Comparison of ENCODE assay signal across 8 cellular contexts in genomic region chr10:73886085-73886529, GRCh38. TPM values are rescaled to one million over a fixed set of nuclear protein-coding genes. Genes with fewer than 3 reads are reported as not detected.
A peak's percentile ranks its signal among the peaks of the same experiment; 100 is the strongest.
DNase-seq lines count a peak whose midpoint lies in the region; ATAC-seq and TF ChIP-seq lines count a peak whose summit lies in the region.

No MANE protein-coding gene starts in this region.

- intact Hi-C loops in activated CD8-positive, alpha-beta T cell treated with anti-CD3 and anti-CD28 coated beads for 36 hours (cut with micrococcal nuclease): loop anchor here (2.0 to 5.0 kb wide), 3 partner anchors 55 to 216 kb away; no protein-coding TSS in a partner anchor

- CTCF ChIA-PET in activated CD8-positive, alpha-beta T cell treated with anti-CD3 and anti-CD28 coated beads for 36 hours (lab: Charles Lee): interaction anchor here (0.6 to 19.1 kb wide), 58 partner anchors 9 to 327 kb away, joined by 3 to 466 read pairs (median 5); partner anchors contain the start of gene PLAU

- ATAC-seq in HG02852 (IDR thresholded peaks at IDR 0.05; ENCODE audit: unreplicated experiment): peak; percentile 64
- ATAC-seq in activated CD8-positive, alpha-beta T cell treated with anti-CD3 and anti-CD28 coated beads for 36 hours: peak; percentile 96
- ATAC-seq in effector memory CD8-positive, alpha-beta T cell (replicated peaks): peak; percentile 99

- peaks cover 2% of the 10 kb centered on the region for H3K4me1 Mint-ChIP-seq in activated CD8-positive, alpha-beta T cell treated with anti-CD3 and anti-CD28 coated beads for 36 hours (ENCODE audit: low read depth)
- peaks cover 7 to 9% of the 10 kb centered on the region in 2 donors for H3K4me1 Mint-ChIP-seq in effector memory CD8-positive, alpha-beta T cell (ENCODE audit: low read depth in 2 of 2)
- peaks cover 32% of the 10 kb centered on the region for H3K4me1 Mint-ChIP-seq in mesothelial cell of epicardium

- POLR2A ChIA-PET in activated CD8-positive, alpha-beta T cell treated with anti-CD3 and anti-CD28 coated beads for 36 hours (lab: Charles Lee): interaction anchor here (0.8 to 1.0 kb wide), 2 partner anchors 30 to 72 kb away, joined by 3 to 4 read pairs; no protein-coding TSS in a partner anchor

- no peak overlapping the region for H3K27ac Mint-ChIP-seq in activated CD8-positive, alpha-beta T cell treated with anti-CD3 and anti-CD28 coated beads for 36 hours
- H3K27ac Mint-ChIP-seq in effector memory CD8-positive, alpha-beta T cell: no peak overlapping the region
- H3K27ac Mint-ChIP-seq in mesothelial cell of epicardium: no peak overlapping the region

- no peaks in the 10 kb centered on the region for H3K9me3 Mint-ChIP-seq in activated CD8-positive, alpha-beta T cell treated with anti-CD3 and anti-CD28 coated beads for 36 hours
- no peaks in the 10 kb centered on the region for H3K9me3 Mint-ChIP-seq in effector memory CD8-positive, alpha-beta T cell
- no peaks in the 10 kb centered on the region for H3K9me3 Mint-ChIP-seq in mesothelial cell of epicardium

- H3K27me3 Mint-ChIP-seq in activated CD8-positive, alpha-beta T cell treated with anti-CD3 and anti-CD28 coated beads for 36 hours: no peaks in the 10 kb centered on the region
- H3K27me3 Mint-ChIP-seq in effector memory CD8-positive, alpha-beta T cell: no peaks in the 10 kb centered on the region
- H3K27me3 Mint-ChIP-seq in mesothelial cell of epicardium (ENCODE audit: low read depth): no peaks in the 10 kb centered on the region

- peak; percentile 92 for TF ChIP-seq CTCF in activated CD8-positive, alpha-beta T cell treated with anti-CD3 and anti-CD28 coated beads for 36 hours (IDR thresholded peaks at IDR 0.05)
- TF ChIP-seq CTCF in mesothelial cell of epicardium (IDR thresholded peaks at IDR 0.05; ENCODE audit: unreplicated experiment): peak; percentile 62

- H3K4me3 Mint-ChIP-seq in activated CD8-positive, alpha-beta T cell treated with anti-CD3 and anti-CD28 coated beads for 36 hours: no peak overlapping the region
- H3K4me3 Mint-ChIP-seq in effector memory CD8-positive, alpha-beta T cell: no peak overlapping the region
- H3K4me3 Mint-ChIP-seq in mesothelial cell of epicardium: no peak overlapping the region

- DNase-seq in NCI-H1105 treated with DMSO at 0.1 percent for 48 hours (lab: John Stamatoyannopoulos, UW): peak; percentile 57
- DNase-seq in NCI-H1105 (lab: John Stamatoyannopoulos, UW): no peak
- peak; percentile 34 for DNase-seq in NCI-H748 treated with DMSO at 0.1 percent for 48 hours (lab: John Stamatoyannopoulos, UW)
- peak; percentile 72 for DNase-seq in activated CD8-positive, alpha-beta T cell treated with anti-CD3 and anti-CD28 coated beads for 36 hours
- peak; percentile 64 to 67 (median 65) for DNase-seq in effector memory CD8-positive, alpha-beta T cell
- peak; percentile 34 to 70 for DNase-seq in mesothelial cell of epicardium (ENCODE audit: low spot score in 2 of 2, unreplicated experiment in 2 of 2)
- peak; percentile 42 for DNase-seq in stimulated activated CD8-positive, alpha-beta memory T cell treated with anti-CD3 and anti-CD28 coated beads, Interleukin-15, amount 100 ng/mL, for 1 hour (ENCODE audit: low read depth)

- no peaks in the 10 kb centered on the region for H3K36me3 Mint-ChIP-seq in activated CD8-positive, alpha-beta T cell treated with anti-CD3 and anti-CD28 coated beads for 36 hours (ENCODE audit: low read depth)
- H3K36me3 Mint-ChIP-seq in effector memory CD8-positive, alpha-beta T cell (ENCODE audit: insufficient read depth): no peaks in the 10 kb centered on the region
- H3K36me3 Mint-ChIP-seq in mesothelial cell of epicardium: no peaks in the 10 kb centered on the region

RNA-seq across cellular contexts. Expression of gene CAMK2G, which starts 11.8 kb away (rescaled TPM):
- total RNA-seq in activated CD8-positive, alpha-beta T cell treated with anti-CD3 and anti-CD28 coated beads for 36 hours: 10 to 100 TPM; 17.8 to 18.5 TPM
- total RNA-seq in mesothelial cell of epicardium: 27.3 to 28.3 TPM (median 27.8 TPM) in 3 replicates

RNA-seq across cellular contexts. Expression of gene PLAU, which starts 24.8 kb away (rescaled TPM):
- under 1 TPM; 0.41 to 0.47 TPM for total RNA-seq in activated CD8-positive, alpha-beta T cell treated with anti-CD3 and anti-CD28 coated beads for 36 hours
- total RNA-seq in mesothelial cell of epicardium: 3.4 to 5.1 TPM (median 4.7 TPM) in 3 replicates
